In the genomic region with DNA sequence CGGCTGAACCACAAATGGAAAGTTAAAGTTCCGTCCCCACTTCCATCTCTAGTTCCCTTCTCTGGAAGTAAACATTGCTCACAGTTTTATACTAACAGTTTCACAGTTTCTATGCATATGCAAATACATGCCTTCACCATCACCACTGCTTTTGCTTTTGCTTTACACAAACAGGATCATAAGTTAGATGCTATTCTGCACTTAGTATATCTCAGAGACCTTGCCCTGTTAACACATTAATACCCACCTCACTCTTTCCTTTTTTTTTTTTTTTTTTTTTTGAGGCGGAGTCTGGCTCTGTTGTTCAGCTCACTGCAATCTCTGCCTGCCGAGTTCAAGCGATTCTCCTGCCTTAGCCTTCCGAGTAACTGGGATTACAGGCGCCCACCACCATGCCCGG, we compare ENCODE assay signal across 8 cellular contexts. TPM values are rescaled to one million over a fixed set of nuclear protein-coding genes. Genes with fewer than 3 reads are reported as not detected.
DNase-seq lines count a peak whose midpoint lies in the region; ATAC-seq lines count a peak whose summit lies in the region.

No MANE protein-coding gene starts in this region.

- H3K36me3 ChIP-seq in iPS-20b (ENCODE audit: insufficient read depth, low read depth, low read length) = peaks cover 6% of the 10 kb centered on the region
- H3K36me3 ChIP-seq in stomach smooth muscle (ENCODE audit: control insufficient read depth in 2 of 2, insufficient read depth in 2 of 2, low read length in 2 of 2) = peaks cover 9 to 10% of the 10 kb centered on the region in 2 donors

- peak overlapping the region; percentile 94 for H3K27ac Mint-ChIP-seq in activated naive CD4-positive, alpha-beta T cell treated with anti-CD3 and anti-CD28 coated beads, Interleukin-2, amount 50 U/mL, for 24 hours
- H3K27ac Mint-ChIP-seq in activated T-helper 2 cell treated with anti-CD3 and anti-CD28 coated beads, Interferon-gamma antibody, Interleukin-2, Interleukin-4, amounts not matched to agents 10 μg/mL and 5 μg/mL and 100 μg/mL, durations not matched to agents 14 hours and 24 hours and 36 hours = peak overlapping the region; percentile 91

- peaks cover 59% of the 10 kb centered on the region for H3K4me1 Mint-ChIP-seq in activated naive CD4-positive, alpha-beta T cell treated with anti-CD3 and anti-CD28 coated beads, Interleukin-2, amount 50 U/mL, for 24 hours
- peaks cover 28% of the 10 kb centered on the region for H3K4me1 Mint-ChIP-seq in activated T-helper 2 cell treated with anti-CD3 and anti-CD28 coated beads, Interferon-gamma antibody, Interleukin-2, Interleukin-4, amounts not matched to agents 10 μg/mL and 5 μg/mL and 100 μg/mL, durations not matched to agents 14 hours and 24 hours and 36 hours (ENCODE audit: low read depth)

- H3K27me3 ChIP-seq in iPS-20b (ENCODE audit: insufficient read depth, low read length) (peaks cover 7% of the 10 kb centered on the region; the same call in 1 of the 2 replicates), stomach smooth muscle (ENCODE audit: control insufficient read depth in 1 of 2, insufficient read depth in 2 of 2, low read length in 2 of 2) (no peaks in the 10 kb centered on the region)

- peak; percentile 53 for ATAC-seq in HG03108 (IDR thresholded peaks at IDR 0.05; ENCODE audit: unreplicated experiment)

- H3K9ac ChIP-seq in iPS-20b (ENCODE audit: low read depth, low read length) = peak overlapping the region; percentile 61; the same call in 1 of the 2 replicates
- H3K9ac ChIP-seq in stomach smooth muscle (ENCODE audit: low read length in 2 of 2) = peak overlapping the region; percentile 85 to 97

- H3K4me1 ChIP-seq in iPS-20b (ENCODE audit: insufficient read depth, low read length) (peaks cover 8% of the 10 kb centered on the region; the same call in 1 of the 2 replicates), stomach smooth muscle (ENCODE audit: control insufficient read depth, insufficient read depth, low read length) (peaks cover 15% of the 10 kb centered on the region)

- peaks cover 5% of the 10 kb centered on the region for H3K36me3 Mint-ChIP-seq in activated naive CD4-positive, alpha-beta T cell treated with anti-CD3 and anti-CD28 coated beads, Interleukin-2, amount 50 U/mL, for 24 hours
- peaks cover 12% of the 10 kb centered on the region for H3K36me3 Mint-ChIP-seq in activated T-helper 2 cell treated with anti-CD3 and anti-CD28 coated beads, Interferon-gamma antibody, Interleukin-2, Interleukin-4, amounts not matched to agents 10 μg/mL and 5 μg/mL and 100 μg/mL, durations not matched to agents 14 hours and 24 hours and 36 hours (ENCODE audit: low read depth)

- DNase-seq in activated naive CD4-positive, alpha-beta T cell (lab: John Stamatoyannopoulos, UW) = no peak
- DNase-seq in activated T-helper 2 cell treated with anti-CD3 and anti-CD28 coated beads, Interferon-gamma antibody, Interleukin-2, Interleukin-4, amounts not matched to agents 10 μg/mL and 5 μg/mL and 100 μg/mL, durations not matched to agents 14 hours and 24 hours and 36 hours (ENCODE audit: low spot score) = no peak
- DNase-seq in GM03348 (ENCODE audit: low spot score) (no peak), NCI-H82 treated with DMSO at 0.1 percent for 48 hours (lab: John Stamatoyannopoulos, UW; ENCODE audit: unreplicated experiment) (no peak)

- H3K9me3 Mint-ChIP-seq in activated naive CD4-positive, alpha-beta T cell treated with anti-CD3 and anti-CD28 coated beads, Interleukin-2, amount 50 U/mL, for 24 hours = no peaks in the 10 kb centered on the region
- H3K9me3 Mint-ChIP-seq in activated T-helper 2 cell treated with anti-CD3 and anti-CD28 coated beads, Interferon-gamma antibody, Interleukin-2, Interleukin-4, amounts not matched to agents 10 μg/mL and 5 μg/mL and 100 μg/mL, durations not matched to agents 14 hours and 24 hours and 36 hours = no peaks in the 10 kb centered on the region

- H3K9me3 ChIP-seq in iPS-20b (ENCODE audit: insufficient read depth, low read depth, low read length) (no peaks in the 10 kb centered on the region), stomach smooth muscle (ENCODE audit: control insufficient read depth in 2 of 2, low read length in 2 of 2) (no peaks in the 10 kb centered on the region)

- H3K4me3 Mint-ChIP-seq in activated naive CD4-positive, alpha-beta T cell treated with anti-CD3 and anti-CD28 coated beads, Interleukin-2, amount 50 U/mL, for 24 hours = peak overlapping the region; percentile 96
- peak overlapping the region; percentile 97 for H3K4me3 Mint-ChIP-seq in activated T-helper 2 cell treated with anti-CD3 and anti-CD28 coated beads, Interferon-gamma antibody, Interleukin-2, Interleukin-4, amounts not matched to agents 10 μg/mL and 5 μg/mL and 100 μg/mL, durations not matched to agents 14 hours and 24 hours and 36 hours (ENCODE audit: low read depth)

- no peak overlapping the region for H3K27ac ChIP-seq in iPS-20b (ENCODE audit: low read length)
- H3K27ac ChIP-seq in stomach smooth muscle (ENCODE audit: low read length) = peak overlapping the region; percentile 96

- H3K27me3 Mint-ChIP-seq in activated naive CD4-positive, alpha-beta T cell treated with anti-CD3 and anti-CD28 coated beads, Interleukin-2, amount 50 U/mL, for 24 hours = no peaks in the 10 kb centered on the region
- no peaks in the 10 kb centered on the region for H3K27me3 Mint-ChIP-seq in activated T-helper 2 cell treated with anti-CD3 and anti-CD28 coated beads, Interferon-gamma antibody, Interleukin-2, Interleukin-4, amounts not matched to agents 10 μg/mL and 5 μg/mL and 100 μg/mL, durations not matched to agents 14 hours and 24 hours and 36 hours (ENCODE audit: low read depth)

- intact Hi-C loops in activated T-helper 2 cell treated with anti-CD3 and anti-CD28 coated beads, Interferon-gamma antibody, Interleukin-2, Interleukin-4, amounts not matched to agents 10 μg/mL and 5 μg/mL and 100 μg/mL, durations not matched to agents 14 hours and 24 hours and 36 hours (cut with micrococcal nuclease) = loop anchor here (1.0 to 2.0 kb wide), 2 partner anchors 43 to 70 kb away; partner anchors contain the start of genes APEX1 and PARP2

- H3K4me3 ChIP-seq in iPS-20b (ENCODE audit: low read length) = peak overlapping the region; percentile 71
- peak overlapping the region; percentile 82 to 96 for H3K4me3 ChIP-seq in stomach smooth muscle (ENCODE audit: low read length in 2 of 2)

RNA-seq across cellular contexts. Expression of gene TEP1, which starts 0.9 kb away (rescaled TPM):
- 32.7 and 33.6 TPM in 2 replicates for total RNA-seq in activated T-helper 2 cell treated with anti-CD3 and anti-CD28 coated beads, Interferon-gamma antibody, Interleukin-2, Interleukin-4, amounts not matched to agents 10 μg/mL and 5 μg/mL and 100 μg/mL, durations not matched to agents 14 hours and 24 hours and 36 hours

RNA-seq across cellular contexts. Expression of gene KLHL33, which starts 23.5 kb away (rescaled TPM):
- 0.07 TPM in 1 of 2 replicates, not detected in the other for total RNA-seq in activated T-helper 2 cell treated with anti-CD3 and anti-CD28 coated beads, Interferon-gamma antibody, Interleukin-2, Interleukin-4, amounts not matched to agents 10 μg/mL and 5 μg/mL and 100 μg/mL, durations not matched to agents 14 hours and 24 hours and 36 hours

RNA-seq across cellular contexts. Expression of gene OSGEP, which starts 42.2 kb away (rescaled TPM):
- 66.0 and 66.5 TPM in 2 replicates for total RNA-seq in activated T-helper 2 cell treated with anti-CD3 and anti-CD28 coated beads, Interferon-gamma antibody, Interleukin-2, Interleukin-4, amounts not matched to agents 10 μg/mL and 5 μg/mL and 100 μg/mL, durations not matched to agents 14 hours and 24 hours and 36 hours

RNA-seq across cellular contexts. Expression of gene APEX1, which starts 42.6 kb away (rescaled TPM):
- 217 and 228 TPM in 2 replicates for total RNA-seq in activated T-helper 2 cell treated with anti-CD3 and anti-CD28 coated beads, Interferon-gamma antibody, Interleukin-2, Interleukin-4, amounts not matched to agents 10 μg/mL and 5 μg/mL and 100 μg/mL, durations not matched to agents 14 hours and 24 hours and 36 hours

RNA-seq across cellular contexts. Expression of gene PIP4P1, which starts 48.8 kb away (rescaled TPM):
- 28.2 and 33.7 TPM in 2 replicates for total RNA-seq in activated T-helper 2 cell treated with anti-CD3 and anti-CD28 coated beads, Interferon-gamma antibody, Interleukin-2, Interleukin-4, amounts not matched to agents 10 μg/mL and 5 μg/mL and 100 μg/mL, durations not matched to agents 14 hours and 24 hours and 36 hours
